2 cellular contexts compared by ENCODE assay signal in the genomic region with DNA sequence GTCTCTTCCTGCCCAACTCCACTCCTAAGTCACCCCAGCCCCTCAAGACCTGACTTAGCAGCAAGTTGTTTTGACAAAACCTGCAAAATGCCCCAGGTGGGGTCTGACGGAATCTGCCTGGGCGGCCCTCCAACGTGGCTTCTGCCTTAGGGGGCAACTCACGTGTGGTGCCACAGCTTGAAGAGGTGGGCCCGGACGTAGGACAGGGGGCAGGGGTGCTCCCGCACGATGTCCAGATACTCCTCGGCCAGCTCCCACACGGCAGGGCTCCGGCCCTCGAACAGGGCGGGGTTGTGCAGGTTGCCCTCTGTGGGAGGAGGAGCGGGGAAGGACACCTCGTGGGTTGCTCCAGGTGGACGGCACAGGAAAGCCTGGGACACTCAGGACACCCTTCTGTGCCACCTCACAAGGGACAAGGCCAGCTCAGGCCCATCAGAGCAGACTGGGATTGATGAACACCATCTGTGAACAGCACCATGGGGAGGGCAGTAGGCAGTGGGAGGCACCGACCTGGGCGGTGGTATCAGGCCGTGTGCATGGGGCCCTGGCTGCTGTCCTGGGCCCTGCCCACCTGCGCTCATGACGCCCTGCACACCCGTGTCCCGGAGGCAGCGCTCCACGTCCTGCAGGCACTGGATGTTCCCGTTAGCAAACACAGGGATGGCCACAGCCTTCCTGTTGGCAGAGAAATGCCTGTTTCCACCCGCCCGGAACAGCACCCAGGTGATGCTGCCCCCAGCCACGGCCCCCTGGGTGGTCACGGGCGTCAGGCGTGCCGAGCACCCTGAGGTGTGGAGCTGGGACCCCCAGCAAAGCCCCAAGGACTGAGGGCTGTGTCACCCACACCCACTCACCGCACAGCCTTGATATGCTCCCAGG.
TF ChIP-seq lines count a peak whose summit lies in the region.

No MANE protein-coding gene starts in this region.

TF ChIP-seq in HEK293, 187 proteins besides CTCF, POLR2A, EP300 and RAD21:
- TF ChIP-seq ZNF600 (tag by site-specific recombination; IDR thresholded peaks at IDR 0.05), result peak; percentile 97
- TF ChIP-seq HIC1 (tag by site-specific recombination; IDR thresholded peaks at IDR 0.05), result 0 out of 2 replicates have a peak, but pooled peaks have one; percentile 37
- TF ChIP-seq YY2 (tag by site-specific recombination; IDR thresholded peaks at IDR 0.05), result no peak
- TF ChIP-seq ZFP69B (tag by site-specific recombination; IDR thresholded peaks at IDR 0.05), result peak; percentile 34; the same call in 1 of the 2 replicates
- peak; percentile 42 for TF ChIP-seq GLIS2 (tag by site-specific recombination; IDR thresholded peaks at IDR 0.05)
TF ChIP-seq in HEK293: peak in this region for 4.

TF ChIP-seq in H1, 55 proteins besides CTCF, POLR2A, EP300 and RAD21:
- TF ChIP-seq KDM1A (IDR thresholded peaks at IDR 0.05; ENCODE audit: borderline replicate concordance, low read length) (no peak), EGR1 (IDR thresholded peaks at IDR 0.05; ENCODE audit: borderline replicate concordance, low read depth, low read length) (no peak), CREB1 (IDR thresholded peaks at IDR 0.05) (no peak), POLR2AphosphoS5 (IDR thresholded peaks at IDR 0.05; ENCODE audit: low read depth, low read length) (peak; percentile 36; the same call in 1 of the 2 replicates)
